8 cellular contexts compared by ENCODE assay signal in genomic region chr12:56117082-56117706, GRCh38. TPM values are rescaled to one million over a fixed set of nuclear protein-coding genes. Genes with fewer than 3 reads are reported as not detected.
DNase-seq lines count a peak whose midpoint lies in the region; ATAC-seq and TF ChIP-seq lines count a peak whose summit lies in the region.
"Not testable (repeated sequence)": the region's sequence is repeated elsewhere in the genome, so short reads cannot be mapped to it uniquely, and the experiment has no call there.

No MANE protein-coding gene starts in this region.

- not testable (repeated sequence) for TF ChIP-seq CTCF in CD14-positive monocyte (IDR thresholded peaks at IDR 0.05); RWPE2 (IDR thresholded peaks at IDR 0.05; ENCODE audit: poor library complexity, severe bottlenecking)

- WGBS in HUES64, result under 1% methylated on average over 9 of the region's 16 CpGs
- 3 to 4% methylated on average over 9 to 10 of the region's 16 CpGs for WGBS in ectodermal cell, 2 experiments

- H3K27me3 ChIP-seq in HUES64 (ENCODE audit: insufficient read depth, low read length); RWPE2 (ENCODE audit: insufficient read depth, poor library complexity, severe bottlenecking); ectodermal cell (ENCODE audit: control insufficient read depth, insufficient read depth, low read length, poor library complexity, severe bottlenecking); iPS-18a (ENCODE audit: control insufficient read depth, insufficient read depth, low read length): not testable (repeated sequence)

- peak overlapping the region; percentile 97 to 100 (median 99) for H3K27ac Mint-ChIP-seq in CD14-positive monocyte
- H3K27ac Mint-ChIP-seq in activated naive CD4-positive, alpha-beta T cell treated with anti-CD3 and anti-CD28 coated beads, Interleukin-2, amount 10 ng/mL, durations not matched to agents 7 days and 5 days, result peak overlapping the region; percentile 97
- H3K27ac Mint-ChIP-seq in natural killer cell treated with Interleukin-12 subunit alpha and Interleukin-12 subunit beta and Interleukin-15 and Interleukin-18, amount 100 ng/mL, for 72 hours, result peak overlapping the region; percentile 93 to 97
- H3K27ac Mint-ChIP-seq in stimulated activated naive CD8-positive, alpha-beta T cell treated with anti-CD3 and anti-CD28 coated beads, Interleukin-15, amount 100 ng/mL, for 72 hours, result peak overlapping the region; percentile 97 to 100

- peaks cover 50% of the 10 kb centered on the region for H3K36me3 ChIP-seq in HUES64 (ENCODE audit: insufficient read depth, low read length)
- peaks cover 24% of the 10 kb centered on the region for H3K36me3 ChIP-seq in RWPE2 (ENCODE audit: low read depth)
- H3K36me3 ChIP-seq in ectodermal cell (ENCODE audit: control insufficient read depth, insufficient read depth, low read length), result peaks cover 33% of the 10 kb centered on the region
- H3K36me3 ChIP-seq in iPS-18a (ENCODE audit: control insufficient read depth, low read depth, low read length), result peaks cover 40% of the 10 kb centered on the region

- not testable (repeated sequence) for H3K9me3 ChIP-seq in HUES64 (ENCODE audit: insufficient read depth, low read depth, low read length); RWPE2 (ENCODE audit: severe bottlenecking); ectodermal cell (ENCODE audit: control insufficient read depth, low read length); iPS-18a (ENCODE audit: control insufficient read depth, low read depth, low read length)

- H3K9ac ChIP-seq in HUES64 (ENCODE audit: low read depth, low read length) (peak overlapping the region; percentile 98), iPS-18a (ENCODE audit: low read length) (peak overlapping the region; percentile 99)

- peak overlapping the region; percentile 95 to 98 for H3K4me3 Mint-ChIP-seq in CD14-positive monocyte
- H3K4me3 Mint-ChIP-seq in activated naive CD4-positive, alpha-beta T cell treated with anti-CD3 and anti-CD28 coated beads, Interleukin-2, amount 10 ng/mL, durations not matched to agents 7 days and 5 days, result peak overlapping the region; percentile 94
- peak overlapping the region; percentile 99 for H3K4me3 Mint-ChIP-seq in natural killer cell treated with Interleukin-12 subunit alpha and Interleukin-12 subunit beta and Interleukin-15 and Interleukin-18, amount 100 ng/mL, for 72 hours
- H3K4me3 Mint-ChIP-seq in stimulated activated naive CD8-positive, alpha-beta T cell treated with anti-CD3 and anti-CD28 coated beads, Interleukin-15, amount 100 ng/mL, for 72 hours, result peak overlapping the region; percentile 93 to 98

- not testable (repeated sequence) for H3K9me3 Mint-ChIP-seq in CD14-positive monocyte; activated naive CD4-positive, alpha-beta T cell treated with anti-CD3 and anti-CD28 coated beads, Interleukin-2, amount 10 ng/mL, durations not matched to agents 7 days and 5 days; natural killer cell treated with Interleukin-12 subunit alpha and Interleukin-12 subunit beta and Interleukin-15 and Interleukin-18, amount 100 ng/mL, for 72 hours; stimulated activated naive CD8-positive, alpha-beta T cell treated with anti-CD3 and anti-CD28 coated beads, Interleukin-15, amount 100 ng/mL, for 72 hours

- intact Hi-C loops in CD14-positive monocyte (cut with micrococcal nuclease), result loop anchor here (5.0 to 10.0 kb wide), 4 partner anchors 35 to 292 kb away; partner anchors contain the start of genes RPS26 (in 2 of the 2), DNAJC14 (in 1 of the 2), MYL6B (in 1 of the 2) and RAB5B (in 1 of the 2)

- peaks cover 33% of the 10 kb centered on the region for H3K4me1 Mint-ChIP-seq in CD14-positive monocyte
- peaks cover 46% of the 10 kb centered on the region for H3K4me1 Mint-ChIP-seq in activated naive CD4-positive, alpha-beta T cell treated with anti-CD3 and anti-CD28 coated beads, Interleukin-2, amount 10 ng/mL, durations not matched to agents 7 days and 5 days
- H3K4me1 Mint-ChIP-seq in natural killer cell treated with Interleukin-12 subunit alpha and Interleukin-12 subunit beta and Interleukin-15 and Interleukin-18, amount 100 ng/mL, for 72 hours (ENCODE audit: low read depth in 2 of 2), result peaks cover 22 to 36% of the 10 kb centered on the region in 2 donors
- H3K4me1 Mint-ChIP-seq in stimulated activated naive CD8-positive, alpha-beta T cell treated with anti-CD3 and anti-CD28 coated beads, Interleukin-15, amount 100 ng/mL, for 72 hours, result peaks cover 39% of the 10 kb centered on the region

- not testable (repeated sequence) for ATAC-seq in RWPE2 (ENCODE audit: low read depth); natural killer cell treated with Interleukin-12 subunit alpha and Interleukin-12 subunit beta and Interleukin-15 and Interleukin-18, amount 100 ng/mL, for 72 hours; stimulated activated naive CD8-positive, alpha-beta T cell treated with anti-CD3 and anti-CD28 coated beads, Interleukin-15, amount 100 ng/mL, for 72 hours

- not testable (repeated sequence) for DNase-seq in CD14-positive monocyte (ENCODE audit: low spot score); RWPE2 (ENCODE audit: low spot score); activated naive CD4-positive, alpha-beta T cell treated with anti-CD3 and anti-CD28 coated beads, Interleukin-2, amount 10 ng/mL, durations not matched to agents 7 days and 5 days; natural killer cell treated with Interleukin-12 subunit alpha and Interleukin-12 subunit beta and Interleukin-15 and Interleukin-18, amount 100 ng/mL, for 72 hours (ENCODE audit: low spot score); stimulated activated naive CD8-positive, alpha-beta T cell treated with anti-CD3 and anti-CD28 coated beads, Interleukin-15, amount 100 ng/mL, for 72 hours

- H3K36me3 Mint-ChIP-seq in CD14-positive monocyte, result peaks cover 44 to 46% of the 10 kb centered on the region in 2 donors
- peaks cover 50% of the 10 kb centered on the region for H3K36me3 Mint-ChIP-seq in activated naive CD4-positive, alpha-beta T cell treated with anti-CD3 and anti-CD28 coated beads, Interleukin-2, amount 10 ng/mL, durations not matched to agents 7 days and 5 days
- H3K36me3 Mint-ChIP-seq in natural killer cell treated with Interleukin-12 subunit alpha and Interleukin-12 subunit beta and Interleukin-15 and Interleukin-18, amount 100 ng/mL, for 72 hours, result peaks cover 30% of the 10 kb centered on the region

- peak overlapping the region; percentile 85 for H3K27ac ChIP-seq in HUES64 (ENCODE audit: low read depth, low read length)
- peak overlapping the region; percentile 89 for H3K27ac ChIP-seq in RWPE2 (ENCODE audit: poor library complexity, severe bottlenecking)
- peak overlapping the region; percentile 97 for H3K27ac ChIP-seq in ectodermal cell (ENCODE audit: insufficient read depth, low read depth, low read length, poor library complexity, severe bottlenecking)
- peak overlapping the region; percentile 99 for H3K27ac ChIP-seq in iPS-18a (ENCODE audit: low read length)

- H3K4me3 ChIP-seq in HUES64 (ENCODE audit: low read length) (peak overlapping the region; percentile 83), RWPE2 (ENCODE audit: severe bottlenecking) (peak overlapping the region; percentile 62), ectodermal cell (ENCODE audit: insufficient read depth, low read depth, low read length) (peak overlapping the region; percentile 86), iPS-18a (ENCODE audit: low read length) (peak overlapping the region; percentile 100)

- H3K4me1 ChIP-seq in HUES64 (ENCODE audit: insufficient read depth, low read length), result peaks cover 17% of the 10 kb centered on the region
- H3K4me1 ChIP-seq in RWPE2 (ENCODE audit: insufficient read depth, poor library complexity, severe bottlenecking), result peaks cover 22% of the 10 kb centered on the region
- not testable (repeated sequence) for H3K4me1 ChIP-seq in ectodermal cell (ENCODE audit: control insufficient read depth, insufficient read depth, low read length)
- H3K4me1 ChIP-seq in iPS-18a (ENCODE audit: control insufficient read depth, low read depth, low read length), result peaks cover 14% of the 10 kb centered on the region

- H3K27me3 Mint-ChIP-seq in CD14-positive monocyte (ENCODE audit: low read depth in 3 of 3); activated naive CD4-positive, alpha-beta T cell treated with anti-CD3 and anti-CD28 coated beads, Interleukin-2, amount 10 ng/mL, durations not matched to agents 7 days and 5 days; natural killer cell treated with Interleukin-12 subunit alpha and Interleukin-12 subunit beta and Interleukin-15 and Interleukin-18, amount 100 ng/mL, for 72 hours; stimulated activated naive CD8-positive, alpha-beta T cell treated with anti-CD3 and anti-CD28 coated beads, Interleukin-15, amount 100 ng/mL, for 72 hours: not testable (repeated sequence)

- CTCF ChIA-PET in activated naive CD4-positive, alpha-beta T cell treated with anti-CD3 and anti-CD28 coated beads, Interleukin-2, amount 10 ng/mL, durations not matched to agents 7 days and 5 days (lab: Charles Lee), result interaction anchor here (1.4 to 5.2 kb wide), 7 partner anchors 9 to 378 kb away, joined by 3 to 87 read pairs (median 13); partner anchors contain the start of genes ESYT1 and SMARCC2

RNA-seq across cellular contexts. Expression of gene RPL41, which starts 0.8 kb away (rescaled TPM):
- 1,000 to 10,000 TPM; 2,986 to 3,308 TPM for polyA plus RNA-seq in CD14-positive monocyte
- 4,327 TPM for polyA plus RNA-seq in HUES64 (2013, experiment 1 of 2)
- 4,532 TPM for polyA plus RNA-seq in HUES64 (2013, experiment 2 of 2)
- polyA plus RNA-seq in ectodermal cell (2013, experiment 1 of 4), result 5,286 TPM
- 4,827 TPM for polyA plus RNA-seq in ectodermal cell (2013, experiment 2 of 4)
- polyA plus RNA-seq in ectodermal cell (2013, experiment 3 of 4), result 5,429 TPM
- polyA plus RNA-seq in ectodermal cell (2013, experiment 4 of 4), result 6,034 TPM
- 1,000 to 10,000 TPM; 2,363 to 2,700 TPM for total RNA-seq in natural killer cell treated with Interleukin-12 subunit alpha and Interleukin-12 subunit beta and Interleukin-15 and Interleukin-18, amount 100 ng/mL, for 72 hours

RNA-seq across cellular contexts. Expression of gene ZC3H10, which starts 0.9 kb away (rescaled TPM):
- polyA plus RNA-seq in CD14-positive monocyte, result 1 to 10 TPM; 1.7 to 1.8 TPM
- 3.6 TPM for polyA plus RNA-seq in HUES64 (2013, experiment 1 of 2)
- 3.9 TPM for polyA plus RNA-seq in HUES64 (2013, experiment 2 of 2)
- 8.6 TPM for polyA plus RNA-seq in ectodermal cell (2013, experiment 1 of 4)
- 7.2 TPM for polyA plus RNA-seq in ectodermal cell (2013, experiment 2 of 4)
- 5.1 TPM for polyA plus RNA-seq in ectodermal cell (2013, experiment 3 of 4)
- polyA plus RNA-seq in ectodermal cell (2013, experiment 4 of 4), result 5.5 TPM
- 10 to 100 TPM; 11.4 to 14.9 TPM for total RNA-seq in natural killer cell treated with Interleukin-12 subunit alpha and Interleukin-12 subunit beta and Interleukin-15 and Interleukin-18, amount 100 ng/mL, for 72 hours

RNA-seq across cellular contexts. Expression of gene ESYT1, which starts 10.9 kb away (rescaled TPM):
- 10 to 100 TPM; 74.2 to 81.1 TPM for polyA plus RNA-seq in CD14-positive monocyte
- polyA plus RNA-seq in HUES64 (2013, experiment 1 of 2), result 72.0 TPM
- polyA plus RNA-seq in HUES64 (2013, experiment 2 of 2), result 70.5 TPM
- 117 TPM for polyA plus RNA-seq in ectodermal cell (2013, experiment 1 of 4)
- polyA plus RNA-seq in ectodermal cell (2013, experiment 2 of 4), result 139 TPM
- polyA plus RNA-seq in ectodermal cell (2013, experiment 3 of 4), result 80.5 TPM
- polyA plus RNA-seq in ectodermal cell (2013, experiment 4 of 4), result 88.8 TPM
- total RNA-seq in natural killer cell treated with Interleukin-12 subunit alpha and Interleukin-12 subunit beta and Interleukin-15 and Interleukin-18, amount 100 ng/mL, for 72 hours, result 100 to 1,000 TPM in 1 of 2 donors, 10 to 100 TPM in 1; 89.3 to 120 TPM

RNA-seq across cellular contexts. Expression of gene PA2G4, which starts 12.8 kb away (rescaled TPM):
- polyA plus RNA-seq in CD14-positive monocyte, result 10 to 100 TPM; 83.0 to 84.2 TPM
- 241 TPM for polyA plus RNA-seq in HUES64 (2013, experiment 1 of 2)
- polyA plus RNA-seq in HUES64 (2013, experiment 2 of 2), result 231 TPM
- polyA plus RNA-seq in ectodermal cell (2013, experiment 1 of 4), result 203 TPM
- polyA plus RNA-seq in ectodermal cell (2013, experiment 2 of 4), result 183 TPM
- polyA plus RNA-seq in ectodermal cell (2013, experiment 3 of 4), result 154 TPM
- 157 TPM for polyA plus RNA-seq in ectodermal cell (2013, experiment 4 of 4)
- total RNA-seq in natural killer cell treated with Interleukin-12 subunit alpha and Interleukin-12 subunit beta and Interleukin-15 and Interleukin-18, amount 100 ng/mL, for 72 hours, result 100 to 1,000 TPM; 233 to 318 TPM

RNA-seq across cellular contexts. Expression of gene MYL6B, which starts 35.2 kb away (rescaled TPM):
- 1 to 10 TPM; 4.1 to 4.3 TPM for polyA plus RNA-seq in CD14-positive monocyte
- polyA plus RNA-seq in HUES64 (2013, experiment 1 of 2), result 119 TPM
- polyA plus RNA-seq in HUES64 (2013, experiment 2 of 2), result 134 TPM
- polyA plus RNA-seq in ectodermal cell (2013, experiment 1 of 4), result 215 TPM
- polyA plus RNA-seq in ectodermal cell (2013, experiment 2 of 4), result 204 TPM
- polyA plus RNA-seq in ectodermal cell (2013, experiment 3 of 4), result 195 TPM
- 229 TPM for polyA plus RNA-seq in ectodermal cell (2013, experiment 4 of 4)
- total RNA-seq in natural killer cell treated with Interleukin-12 subunit alpha and Interleukin-12 subunit beta and Interleukin-15 and Interleukin-18, amount 100 ng/mL, for 72 hours, result 10 to 100 TPM; 32.0 to 65.5 TPM
